8 cellular contexts compared by ENCODE assay signal in the genomic region with DNA sequence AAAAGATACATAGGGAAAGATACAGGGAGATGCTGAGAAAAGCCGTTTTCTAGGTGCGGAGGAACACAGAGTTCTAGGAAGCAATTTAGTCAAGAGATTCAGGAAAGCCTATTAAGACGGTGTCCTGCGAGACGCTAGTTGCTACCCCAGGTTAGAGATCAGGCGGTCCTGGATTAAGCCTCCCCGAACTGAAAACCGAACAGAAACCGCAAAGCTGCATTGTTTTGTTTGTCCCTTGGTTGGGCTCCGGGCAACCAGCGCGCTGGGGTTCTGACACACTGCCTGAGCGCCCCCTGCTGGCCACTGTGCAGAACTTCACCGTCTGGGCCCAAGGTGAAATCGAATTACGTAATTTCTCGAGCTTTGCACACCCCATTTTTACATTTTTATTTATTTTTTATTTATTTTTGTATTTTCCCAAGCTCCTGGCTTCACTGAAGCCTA. TPM values are rescaled to one million over a fixed set of nuclear protein-coding genes. Genes with fewer than 3 reads are reported as not detected.
A peak's percentile ranks its signal among the peaks of the same experiment; 100 is the strongest.
DNase-seq lines count a peak whose midpoint lies in the region; ATAC-seq and TF ChIP-seq lines count a peak whose summit lies in the region.

No MANE protein-coding gene starts in this region.

- H3K27ac Mint-ChIP-seq in naive thymus-derived CD8-positive, alpha-beta T cell, result peak overlapping the region; percentile 46 to 98 (median 84)
- H3K27ac Mint-ChIP-seq in stimulated activated naive B cell treated with anti-CD40 and anti-IgM and Interleukin-4, amounts not matched to agents 10 μg/mL and 1 μg/mL and 100 μg/mL, for 72 hours, result peak overlapping the region; percentile 81

- no peaks in the 10 kb centered on the region for H3K36me3 Mint-ChIP-seq in naive thymus-derived CD8-positive, alpha-beta T cell
- H3K36me3 Mint-ChIP-seq in stimulated activated naive B cell treated with anti-CD40 and anti-IgM and Interleukin-4, amounts not matched to agents 10 μg/mL and 1 μg/mL and 100 μg/mL, for 72 hours, result no peaks in the 10 kb centered on the region

- H3K4me1 Mint-ChIP-seq in naive thymus-derived CD8-positive, alpha-beta T cell, result peaks cover 14 to 17% (median 15%) of the 10 kb centered on the region in 4 donors
- peaks cover 10 to 24% of the 10 kb centered on the region in 2 donors for H3K4me1 Mint-ChIP-seq in stimulated activated naive B cell treated with anti-CD40 and anti-IgM and Interleukin-4, amounts not matched to agents 10 μg/mL and 1 μg/mL and 100 μg/mL, for 72 hours

- POLR2A ChIA-PET in naive thymus-derived CD8-positive, alpha-beta T cell (lab: Charles Lee), result interaction anchor here (0.6 to 1.9 kb wide), 4 partner anchors 37 to 262 kb away, joined by 3 to 9 read pairs (median 6); partner anchors contain the start of genes LRRC58 and NDUFB4

- peak; percentile 89 for TF ChIP-seq CTCF in fibroblast of mammary gland (conservative IDR thresholded peaks at IDR 0.05; ENCODE audit: control insufficient read depth, insufficient read depth, low read depth, low read length)

- H3K4me3 ChIP-seq in fibroblast of mammary gland (ENCODE audit: control insufficient read depth, low read depth, low read length), result peak overlapping the region; percentile 66

- ATAC-seq in GM21786 (IDR thresholded peaks at IDR 0.05; ENCODE audit: unreplicated experiment), result peak; percentile 89
- ATAC-seq in naive thymus-derived CD8-positive, alpha-beta T cell, result peak; percentile 91 to 94
- ATAC-seq in stimulated activated naive B cell treated with anti-CD40 and anti-IgM and Interleukin-4, amounts not matched to agents 10 μg/mL and 1 μg/mL and 100 μg/mL, for 72 hours (replicated peaks), result peak; percentile 86 to 91

- peak overlapping the region; percentile 63 to 85 (median 80) for H3K4me3 Mint-ChIP-seq in naive thymus-derived CD8-positive, alpha-beta T cell
- H3K4me3 Mint-ChIP-seq in stimulated activated naive B cell treated with anti-CD40 and anti-IgM and Interleukin-4, amounts not matched to agents 10 μg/mL and 1 μg/mL and 100 μg/mL, for 72 hours, result peak overlapping the region; percentile 73 to 82

- H3K9me3 Mint-ChIP-seq in naive thymus-derived CD8-positive, alpha-beta T cell, result no peaks in the 10 kb centered on the region
- no peaks in the 10 kb centered on the region for H3K9me3 Mint-ChIP-seq in stimulated activated naive B cell treated with anti-CD40 and anti-IgM and Interleukin-4, amounts not matched to agents 10 μg/mL and 1 μg/mL and 100 μg/mL, for 72 hours

- DNase-seq in DMS79 treated with DMSO at 0.1 percent for 48 hours (lab: John Stamatoyannopoulos, UW), result peak; percentile 92
- peak; percentile 74 for DNase-seq in KG1 (lab: John Stamatoyannopoulos, UW)
- peak; percentile 91 for DNase-seq in RKO (ENCODE audit: low spot score)
- DNase-seq in activated T-helper 1 cell treated with anti-CD3 and anti-CD28 coated beads, Interleukin-2, amount 50 U/mL, for 16 hours (ENCODE audit: low read depth in 1 of 2, low spot score in 1 of 2), result peak; percentile 76 to 83
- peak; percentile 91 for DNase-seq in fibroblast of mammary gland (ENCODE audit: low read depth)
- peak; percentile 81 to 94 (median 89) for DNase-seq in naive thymus-derived CD8-positive, alpha-beta T cell
- DNase-seq in stimulated activated naive B cell treated with anti-CD40 and anti-IgM and Interleukin-4, amounts not matched to agents 10 μg/mL and 1 μg/mL and 100 μg/mL, for 72 hours, result peak; percentile 72

- peaks cover 7 to 13% (median 11%) of the 10 kb centered on the region in 5 donors for H3K27me3 Mint-ChIP-seq in naive thymus-derived CD8-positive, alpha-beta T cell
- peaks cover 16 to 22% of the 10 kb centered on the region in 2 donors for H3K27me3 Mint-ChIP-seq in stimulated activated naive B cell treated with anti-CD40 and anti-IgM and Interleukin-4, amounts not matched to agents 10 μg/mL and 1 μg/mL and 100 μg/mL, for 72 hours

RNA-seq across cellular contexts. Expression of gene NDUFB4, which starts 37.3 kb away (rescaled TPM):
- 100 to 1,000 TPM in 1 of 2 experiments, 10 to 100 TPM in 1; 87.5 to 107 TPM for total RNA-seq in naive thymus-derived CD8-positive, alpha-beta T cell
- polyA plus RNA-seq in naive thymus-derived CD8-positive, alpha-beta T cell, result 100 to 1,000 TPM; 249 to 277 (median 277) TPM

Comparison
In these comparisons a context has a peak if more than half of its experiments do, and no peak if none do; other contexts are left out.
1. Peak in every context shown above with its lines: DNase-seq, ATAC-seq and H3K4me3 ChIP-seq.